11 cellular contexts compared by ENCODE assay signal in the genomic region with DNA sequence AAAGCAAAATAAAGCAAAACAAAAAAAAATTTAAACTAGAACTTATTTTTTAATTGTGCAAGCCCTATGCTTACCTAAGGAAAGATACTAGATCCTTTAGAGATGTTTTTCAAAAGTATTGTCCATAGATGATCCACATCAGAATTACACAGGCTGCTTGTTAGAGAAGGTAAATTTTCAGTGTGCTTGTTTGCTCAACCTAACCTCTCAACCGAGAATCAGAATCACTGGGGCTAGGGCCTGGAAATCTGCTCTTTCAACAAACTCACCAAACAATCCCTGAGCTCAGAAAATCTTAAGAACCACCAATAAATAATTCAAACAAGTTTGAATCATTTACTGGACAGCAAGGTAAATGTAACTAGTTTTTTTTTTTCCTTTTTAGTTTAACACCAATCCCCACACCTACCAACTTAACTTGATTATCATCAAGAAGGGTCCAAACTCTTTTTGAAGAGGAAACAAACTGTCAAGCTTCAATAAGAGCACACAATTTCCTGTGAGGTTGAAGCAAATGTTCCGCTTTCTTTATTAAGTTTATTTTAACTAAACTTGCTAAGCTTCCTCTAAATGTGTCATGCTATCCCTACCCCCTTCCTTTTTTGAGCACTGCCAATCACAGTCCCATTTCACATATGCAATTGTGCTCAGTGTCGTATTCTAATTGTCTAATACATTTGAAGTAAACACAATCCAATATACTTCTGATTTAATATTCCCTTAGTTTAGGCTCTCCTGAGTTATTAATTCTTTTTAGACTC. TPM values are rescaled to one million over a fixed set of nuclear protein-coding genes. Genes with fewer than 3 reads are reported as not detected.
DNase-seq lines count a peak whose midpoint lies in the region; ATAC-seq and TF ChIP-seq lines count a peak whose summit lies in the region.
"Had no signal": no experiment of that assay in that cellular context is flagged by ENCODE, and none has a peak within 500 bp of the region (broad histone marks: within the 10 kb centered on the region; RNA-seq: fewer than 3 reads in every experiment).

No MANE protein-coding gene starts in this region.

- H3K27me3 ChIP-seq in GM23338 (ENCODE audit: insufficient read depth) = no peaks in the 10 kb centered on the region

- no peak overlapping the region for H3K4me3 ChIP-seq in GM23338
- H3K4me3 ChIP-seq: K562 had no signal

- POLR2A ChIA-PET in naive thymus-derived CD8-positive, alpha-beta T cell (lab: Charles Lee) = interaction anchor here (0.6 to 1.4 kb wide), 2 partner anchors 27 to 63 kb away, joined by 3 to 5 read pairs; no protein-coding TSS in a partner anchor

- no peaks in the 10 kb centered on the region for H3K9me2 ChIP-seq in GM23338 (ENCODE audit: insufficient read depth)

- H3K27ac Mint-ChIP-seq in GM23338 = no peak overlapping the region
- peak overlapping the region; percentile 32 to 97 (median 88) for H3K27ac Mint-ChIP-seq in naive thymus-derived CD8-positive, alpha-beta T cell
- H3K27ac Mint-ChIP-seq: endodermal cell had no signal

- no peaks in the 10 kb centered on the region for H4K20me1 ChIP-seq in GM23338 (replicated peaks; ENCODE audit: insufficient read depth)

- peak overlapping the region; percentile 1; the same call in 1 of the 2 replicates for H2AFZ ChIP-seq in GM23338

- H3K4me1 ChIP-seq in GM23338 (ENCODE audit: insufficient read depth) = no peaks in the 10 kb centered on the region

- no peaks in the 10 kb centered on the region; the same call in 2 of the 3 replicates for H3K9me3 Mint-ChIP-seq in GM23338
- no peaks in the 10 kb centered on the region for H3K9me3 Mint-ChIP-seq in naive thymus-derived CD8-positive, alpha-beta T cell
- H3K9me3 Mint-ChIP-seq: endodermal cell had no signal

- H3K4me2 ChIP-seq in GM23338 = no peak overlapping the region

- H3K27ac ChIP-seq in GM23338 (ENCODE audit: low read depth) = no peak overlapping the region

- no peaks in the 10 kb centered on the region for H3F3A ChIP-seq in GM23338 (replicated peaks; ENCODE audit: low read depth)

- H3K79me2 ChIP-seq in GM23338 (replicated peaks; ENCODE audit: insufficient read depth) = no peaks in the 10 kb centered on the region

- no peak for TF ChIP-seq POLR2A in GM18505 (IDR thresholded peaks at IDR 0.05; ENCODE audit: borderline replicate concordance, extremely low read depth, insufficient read depth, insufficient read length)

- H3K4me1 Mint-ChIP-seq in GM23338 = no peaks in the 10 kb centered on the region; the same call in 2 of the 3 replicates
- peaks cover 16 to 45% (median 35%) of the 10 kb centered on the region in 4 donors for H3K4me1 Mint-ChIP-seq in naive thymus-derived CD8-positive, alpha-beta T cell
- H3K4me1 Mint-ChIP-seq: endodermal cell had no signal

- H3K36me3 Mint-ChIP-seq in GM23338 (ENCODE audit: low read depth) = no peaks in the 10 kb centered on the region
- peaks cover 0 to 2% (median 0%) of the 10 kb centered on the region in 3 donors for H3K36me3 Mint-ChIP-seq in naive thymus-derived CD8-positive, alpha-beta T cell

- no peak overlapping the region for H3K4me3 Mint-ChIP-seq in GM23338
- peak overlapping the region; percentile 41 to 75 (median 63) for H3K4me3 Mint-ChIP-seq in naive thymus-derived CD8-positive, alpha-beta T cell
- H3K4me3 Mint-ChIP-seq: endodermal cell had no signal

- peaks cover 3% of the 10 kb centered on the region for H3K27me3 Mint-ChIP-seq in GM23338 (ENCODE audit: insufficient read depth, low read depth, poor library complexity)
- no peaks in the 10 kb centered on the region for H3K27me3 Mint-ChIP-seq in naive thymus-derived CD8-positive, alpha-beta T cell

- TF ChIP-seq CTCF in GM23338 (conservative IDR thresholded peaks at IDR 0.05; ENCODE audit: low read depth in 2 of 2) = no peak

- ATAC-seq in GM18505 (IDR thresholded peaks at IDR 0.05; ENCODE audit: unreplicated experiment) (peak; percentile 70), GM23338 (no peak), GM18520 (IDR thresholded peaks at IDR 0.05; ENCODE audit: unreplicated experiment) (no peak)
- peak; percentile 75 to 91 for ATAC-seq in naive thymus-derived CD8-positive, alpha-beta T cell
- ATAC-seq: K562, Panc1 had no signal

- DNase-seq in GM23338 (ENCODE audit: low spot score) (no peak), SIG-M5 treated with dmso at 0.1 percent for 504 hours (lab: John Stamatoyannopoulos, UW; ENCODE audit: unreplicated experiment) (peak; percentile 74), inferior parietal cortex (ENCODE audit: extremely low spot score) (no peak), NCI-H748 (lab: John Stamatoyannopoulos, UW; ENCODE audit: unreplicated experiment) (no peak), NCI-H187 (lab: John Stamatoyannopoulos, UW) (no peak)
- peak in 3 of 10 donors; percentile 9 to 52 (median 34) for DNase-seq in naive thymus-derived CD8-positive, alpha-beta T cell

- no peaks in the 10 kb centered on the region for H3K36me3 ChIP-seq in GM23338 (ENCODE audit: insufficient read depth)

TF ChIP-seq in GM23338, 12 proteins besides CTCF, POLR2A, EP300 and RAD21 (continues in another document):
- TF ChIP-seq EZH2 (IDR thresholded peaks at IDR 0.05; ENCODE audit: low read depth, unreplicated experiment) = no peak
- TF ChIP-seq ZNF331 (CRISPR knock-in tag; IDR thresholded peaks at IDR 0.05; ENCODE audit: low read depth) = no peak
- TF ChIP-seq, protein P1, sequence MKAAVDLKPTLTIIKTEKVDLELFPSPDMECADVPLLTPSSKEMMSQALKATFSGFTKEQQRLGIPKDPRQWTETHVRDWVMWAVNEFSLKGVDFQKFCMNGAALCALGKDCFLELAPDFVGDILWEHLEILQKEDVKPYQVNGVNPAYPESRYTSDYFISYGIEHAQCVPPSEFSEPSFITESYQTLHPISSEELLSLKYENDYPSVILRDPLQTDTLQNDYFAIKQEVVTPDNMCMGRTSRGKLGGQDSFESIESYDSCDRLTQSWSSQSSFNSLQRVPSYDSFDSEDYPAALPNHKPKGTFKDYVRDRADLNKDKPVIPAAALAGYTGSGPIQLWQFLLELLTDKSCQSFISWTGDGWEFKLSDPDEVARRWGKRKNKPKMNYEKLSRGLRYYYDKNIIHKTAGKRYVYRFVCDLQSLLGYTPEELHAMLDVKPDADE (IDR thresholded peaks at IDR 0.05) = no peak
- TF ChIP-seq STAT1 (IDR thresholded peaks at IDR 0.05; ENCODE audit: unreplicated experiment) = no peak
- no peak for TF ChIP-seq NANOG (IDR thresholded peaks at IDR 0.05; ENCODE audit: borderline replicate concordance)
- TF ChIP-seq, protein P2, sequence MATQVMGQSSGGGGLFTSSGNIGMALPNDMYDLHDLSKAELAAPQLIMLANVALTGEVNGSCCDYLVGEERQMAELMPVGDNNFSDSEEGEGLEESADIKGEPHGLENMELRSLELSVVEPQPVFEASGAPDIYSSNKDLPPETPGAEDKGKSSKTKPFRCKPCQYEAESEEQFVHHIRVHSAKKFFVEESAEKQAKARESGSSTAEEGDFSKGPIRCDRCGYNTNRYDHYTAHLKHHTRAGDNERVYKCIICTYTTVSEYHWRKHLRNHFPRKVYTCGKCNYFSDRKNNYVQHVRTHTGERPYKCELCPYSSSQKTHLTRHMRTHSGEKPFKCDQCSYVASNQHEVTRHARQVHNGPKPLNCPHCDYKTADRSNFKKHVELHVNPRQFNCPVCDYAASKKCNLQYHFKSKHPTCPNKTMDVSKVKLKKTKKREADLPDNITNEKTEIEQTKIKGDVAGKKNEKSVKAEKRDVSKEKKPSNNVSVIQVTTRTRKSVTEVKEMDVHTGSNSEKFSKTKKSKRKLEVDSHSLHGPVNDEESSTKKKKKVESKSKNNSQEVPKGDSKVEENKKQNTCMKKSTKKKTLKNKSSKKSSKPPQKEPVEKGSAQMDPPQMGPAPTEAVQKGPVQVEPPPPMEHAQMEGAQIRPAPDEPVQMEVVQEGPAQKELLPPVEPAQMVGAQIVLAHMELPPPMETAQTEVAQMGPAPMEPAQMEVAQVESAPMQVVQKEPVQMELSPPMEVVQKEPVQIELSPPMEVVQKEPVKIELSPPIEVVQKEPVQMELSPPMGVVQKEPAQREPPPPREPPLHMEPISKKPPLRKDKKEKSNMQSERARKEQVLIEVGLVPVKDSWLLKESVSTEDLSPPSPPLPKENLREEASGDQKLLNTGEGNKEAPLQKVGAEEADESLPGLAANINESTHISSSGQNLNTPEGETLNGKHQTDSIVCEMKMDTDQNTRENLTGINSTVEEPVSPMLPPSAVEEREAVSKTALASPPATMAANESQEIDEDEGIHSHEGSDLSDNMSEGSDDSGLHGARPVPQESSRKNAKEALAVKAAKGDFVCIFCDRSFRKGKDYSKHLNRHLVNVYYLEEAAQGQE (IDR thresholded peaks at IDR 0.05; ENCODE audit: unreplicated experiment) = no peak
- TF ChIP-seq ZNF114 (CRISPR knock-in tag; IDR thresholded peaks at IDR 0.05) = no peak
- TF ChIP-seq EZH2phosphoT487 (IDR thresholded peaks at IDR 0.05; ENCODE audit: unreplicated experiment) = no peak
- TF ChIP-seq CREB1 (CRISPR knock-in tag; IDR thresholded peaks at IDR 0.05; ENCODE audit: low read depth) = no peak

RNA-seq across cellular contexts. Expression of a gene that starts 7.4 kb away (rescaled TPM):
- total RNA-seq in GM23338 (2014; rRNA removed; shearing (Covaris generic)) = 46.8 and 51.5 TPM in 2 replicates
- 17.6 and 21.1 TPM in 2 replicates for polyA plus RNA-seq in GM23338 (2016; fragmentation: Nextera tagmentation; extraction: Ambion mirVana)
- total RNA-seq in naive thymus-derived CD8-positive, alpha-beta T cell = 10 to 100 TPM; 12.4 to 13.3 TPM
- polyA plus RNA-seq in naive thymus-derived CD8-positive, alpha-beta T cell = 10 to 100 TPM in 1 of 3 donors, 1 to 10 TPM in 2; 6.0 to 24.3 (median 6.8) TPM

RNA-seq across cellular contexts. Expression of a gene that starts 51.4 kb away (rescaled TPM):
- total RNA-seq in GM23338 (2014; rRNA removed; shearing (Covaris generic)) = 57.7 and 61.5 TPM in 2 replicates
- polyA plus RNA-seq in GM23338 (2016; fragmentation: Nextera tagmentation; extraction: Ambion mirVana) = 13.1 and 13.9 TPM in 2 replicates
- total RNA-seq in naive thymus-derived CD8-positive, alpha-beta T cell = under 1 TPM in 1 of 2 experiments, not detected in 1; 0.13 TPM
- polyA plus RNA-seq in naive thymus-derived CD8-positive, alpha-beta T cell = not detected

Comparison
In these comparisons a context has a peak if more than half of its experiments do, and no peak if none do; other contexts are left out.
1. ATAC-seq: peak in GM18505 (single experiment) and naive thymus-derived CD8-positive, alpha-beta T cell (2 of 2); none in GM23338 (single experiment) and GM18520 (single experiment).
2. RNA of a gene that starts 51.4 kb away (total RNA-seq): 57.7 to 61.5 TPM in GM23338; 0.13 TPM in naive thymus-derived CD8-positive, alpha-beta T cell; every median in the first group is over 10 times any median in the second.